In genomic region chr10:72322280-72323058, GRCh38 we compare ENCODE assay signal across 9 cellular contexts. TPM values are rescaled to one million over a fixed set of nuclear protein-coding genes. Genes with fewer than 3 reads are reported as not detected.
DNase-seq lines count a peak whose midpoint lies in the region; ATAC-seq and TF ChIP-seq lines count a peak whose summit lies in the region.
"Had no signal": no experiment of that assay in that cellular context is flagged by ENCODE, and none has a peak within 500 bp of the region (broad histone marks: within the 10 kb centered on the region; RNA-seq: fewer than 3 reads in every experiment).

No MANE protein-coding gene starts in this region.

- POLR2A ChIA-PET in activated B cell treated with CpG ODN at 0.5 μM for 24 hours (lab: Charles Lee): interaction anchor here (0.7 to 35.9 kb wide), 13 partner anchors 9 to 234 kb away, joined by 3 to 1996 read pairs (median 52); partner anchors contain the start of genes ANAPC16, ASCC1, DDIT4 and SPOCK2

- no peak overlapping the region for H3K4me3 ChIP-seq in smooth muscle cell

- no peak for DNase-seq in H9
- no peak for DNase-seq in activated B cell treated with CpG ODN at 0.5 μM for 24 hours
- no peak for DNase-seq in smooth muscle cell (lab: John Stamatoyannopoulos, UW; ENCODE audit: unreplicated experiment)
- DNase-seq in retina: no peak
- DNase-seq in OCI-M1 (lab: John Stamatoyannopoulos, UW): no peak
- DNase-seq in SIG-M5 treated with dmso at 0.1 percent for 504 hours (lab: John Stamatoyannopoulos, UW; ENCODE audit: unreplicated experiment): no peak
- DNase-seq: NCI-H2029 had no signal

- H3K23me2 ChIP-seq in H9 (ENCODE audit: insufficient read length, low read depth, low read length, poor library complexity, severe bottlenecking): peaks cover 3% of the 10 kb centered on the region

- no peak overlapping the region for H2BK5ac ChIP-seq in H9 (ENCODE audit: insufficient read length, low read length)

- H3T11ph ChIP-seq in H9 (ENCODE audit: low read length): no peak overlapping the region

- no peak overlapping the region for H2BK20ac ChIP-seq in H9 (ENCODE audit: low read depth, low read length, poor library complexity, severe bottlenecking)

- no peaks in the 10 kb centered on the region for H3K27me3 Mint-ChIP-seq in H9 (ENCODE audit: low read depth)
- H3K27me3 Mint-ChIP-seq in activated B cell treated with CpG ODN at 0.5 μM for 24 hours: no peaks in the 10 kb centered on the region
- H3K27me3 Mint-ChIP-seq in brain: peaks cover 3% of the 10 kb centered on the region

- H2BK15ac ChIP-seq in H9 (ENCODE audit: low read depth, low read length): no peak overlapping the region

- no peak overlapping the region for H2BK120ac ChIP-seq in H9 (ENCODE audit: low read depth, low read length, poor library complexity, severe bottlenecking)

- H4K8ac ChIP-seq in H9 (replicated peaks; ENCODE audit: insufficient read length, low read depth, low read length): no peak overlapping the region

- peaks cover 35 to 48% of the 10 kb centered on the region in 2 experiments for H3K4me1 Mint-ChIP-seq in H9
- peaks cover 80% of the 10 kb centered on the region for H3K4me1 Mint-ChIP-seq in activated B cell treated with CpG ODN at 0.5 μM for 24 hours
- H3K4me1 Mint-ChIP-seq in brain: peaks cover 82% of the 10 kb centered on the region

- H3K4me3 Mint-ChIP-seq in H9 (no peak overlapping the region; a peak in 1 of 5 replicates), activated B cell treated with CpG ODN at 0.5 μM for 24 hours (peak overlapping the region; percentile 24), brain (peak overlapping the region in 2 of 5 experiments; percentile 67 to 69)

- no peak overlapping the region for H3K14ac ChIP-seq in H9 (ENCODE audit: insufficient read depth, low read length)

- no peaks in the 10 kb centered on the region for H3K9me3 ChIP-seq in H9 (ENCODE audit: control insufficient read depth, low read depth, low read length)
- no peaks in the 10 kb centered on the region for H3K9me3 ChIP-seq in smooth muscle cell (replicated peaks; ENCODE audit: low read depth)

- H3K9ac ChIP-seq in H9 (ENCODE audit: extremely low read depth, insufficient read length, low read length): no peak overlapping the region
- peak overlapping the region; percentile 78 for H3K9ac ChIP-seq in smooth muscle cell (ENCODE audit: low read depth)

- H3K36me3 ChIP-seq in smooth muscle cell (ENCODE audit: low read depth): no peaks in the 10 kb centered on the region

- no peak overlapping the region for H2BK12ac ChIP-seq in H9 (ENCODE audit: insufficient read length, low read depth, low read length)

- no peaks in the 10 kb centered on the region; a peak in 1 of 5 replicates for H3K9me3 Mint-ChIP-seq in H9
- no peaks in the 10 kb centered on the region for H3K9me3 Mint-ChIP-seq in activated B cell treated with CpG ODN at 0.5 μM for 24 hours
- peaks cover 0 to 4% (median 0%) of the 10 kb centered on the region in 5 experiments for H3K9me3 Mint-ChIP-seq in brain

- intact Hi-C loops in activated B cell treated with CpG ODN at 0.5 μM for 24 hours (cut with micrococcal nuclease): no loop called here

- no peaks in the 10 kb centered on the region for H3K79me2 ChIP-seq in H9 (ENCODE audit: insufficient read depth, low read length)
- H3K79me2 ChIP-seq in smooth muscle cell (ENCODE audit: low read depth): no peaks in the 10 kb centered on the region

- H3K18ac ChIP-seq in H9 (ENCODE audit: insufficient read length, low read depth, low read length): peak overlapping the region; percentile 50

- no peaks in the 10 kb centered on the region for H3K79me1 ChIP-seq in H9 (ENCODE audit: insufficient read depth, low read depth, low read length, poor library complexity, severe bottlenecking)

- H3K36me3 Mint-ChIP-seq in H9 (ENCODE audit: insufficient read depth in 1 of 3, low read depth in 3 of 3) (no peaks in the 10 kb centered on the region), activated B cell treated with CpG ODN at 0.5 μM for 24 hours (ENCODE audit: low read depth) (no peaks in the 10 kb centered on the region), brain (no peaks in the 10 kb centered on the region)

- no peak overlapping the region for H3K27ac ChIP-seq in H9 (ENCODE audit: insufficient read length, low read depth, low read length)
- H3K27ac ChIP-seq in smooth muscle cell (ENCODE audit: low read depth): peak overlapping the region; percentile 96

- H3F3A ChIP-seq in smooth muscle cell (ENCODE audit: low read depth): peaks cover 16% of the 10 kb centered on the region

- no peak overlapping the region for H3K23ac ChIP-seq in H9 (ENCODE audit: insufficient read length, low read depth, low read length)

- H3K4ac ChIP-seq in H9 (ENCODE audit: low read depth, low read length): no peak overlapping the region

- WGBS in H9 (ENCODE audit: extremely low coverage, insufficient read length, low lambda C conversion rate): no CpG with 5 or more reads among the region's 16 CpGs
- WGBS in smooth muscle cell (ENCODE audit: low lambda C conversion rate): 49% methylated on average over 16 of the region's 16 CpGs

- TF ChIP-seq CTCF in H9 (conservative IDR thresholded peaks at IDR 0.05): no peak
- no peak for TF ChIP-seq CTCF in activated B cell treated with CpG ODN at 0.5 μM for 24 hours (IDR thresholded peaks at IDR 0.05)
- TF ChIP-seq CTCF in brain (conservative IDR thresholded peaks at IDR 0.05): no peak
- no peak for TF ChIP-seq CTCF in smooth muscle cell (IDR thresholded peaks at IDR 0.05; ENCODE audit: borderline replicate concordance, insufficient read depth, poor library complexity, severe bottlenecking)

- CTCF ChIA-PET in activated B cell treated with CpG ODN at 0.5 μM for 24 hours (lab: Charles Lee): interaction anchor here (1.2 to 4.5 kb wide), 8 partner anchors 8 to 99 kb away, joined by 3 to 33 read pairs (median 6); partner anchors contain the start of gene DDIT4

- no peak overlapping the region for H2AK5ac ChIP-seq in H9 (ENCODE audit: insufficient read length, low read length)

- H3K4me2 ChIP-seq in H9 (ENCODE audit: insufficient read depth, insufficient read length, low read length): no peak overlapping the region
- peak overlapping the region; percentile 28 for H3K4me2 ChIP-seq in smooth muscle cell

- no peak overlapping the region for H4K5ac ChIP-seq in H9 (ENCODE audit: insufficient read length, low read depth, low read length)

- H3K56ac ChIP-seq in H9 (ENCODE audit: insufficient read length, low read depth, low read length): no peak overlapping the region

- no peak overlapping the region for H4K91ac ChIP-seq in H9 (ENCODE audit: insufficient read length, low read depth, low read length)

- ATAC-seq in activated B cell treated with CpG ODN at 0.5 μM for 24 hours (ENCODE audit: low read depth) (no peak), HG02973 (IDR thresholded peaks at IDR 0.05; ENCODE audit: unreplicated experiment) (no peak)

- H3K27ac Mint-ChIP-seq in H9: peak overlapping the region in 1 of 3 experiments; percentile 50; a peak in 2 of 7 replicates
- H3K27ac Mint-ChIP-seq in activated B cell treated with CpG ODN at 0.5 μM for 24 hours: peak overlapping the region; percentile 98
- H3K27ac Mint-ChIP-seq in brain: peak overlapping the region in 4 of 5 experiments; percentile 92 to 100 (median 99)

- H3K4me1 ChIP-seq in H9 (ENCODE audit: insufficient read depth, low read length) (peaks cover 2% of the 10 kb centered on the region; the same call in 1 of the 2 replicates), smooth muscle cell (ENCODE audit: low read depth) (peaks cover 26% of the 10 kb centered on the region)

- H2AFZ ChIP-seq in H9 (ENCODE audit: low read length) (no peak overlapping the region), smooth muscle cell (ENCODE audit: low read depth) (no peak overlapping the region)

- H4K20me1 ChIP-seq in H9 (ENCODE audit: control insufficient read depth, insufficient read depth, insufficient read length) (no peaks in the 10 kb centered on the region), smooth muscle cell (ENCODE audit: low read depth) (no peaks in the 10 kb centered on the region)

- no peaks in the 10 kb centered on the region for H3K27me3 ChIP-seq in H9 (ENCODE audit: insufficient read depth, low read length)
- no peaks in the 10 kb centered on the region for H3K27me3 ChIP-seq in smooth muscle cell (ENCODE audit: low read depth)

RNA-seq across cellular contexts. Expression of gene DNAJB12, which starts 32.2 kb away (rescaled TPM):
- total RNA-seq in H9 (2021): 25.9 and 27.6 TPM in 2 replicates
- total RNA-seq in activated B cell treated with CpG ODN at 0.5 μM for 24 hours: 39.0 and 39.9 TPM in 2 replicates
- 29.3 TPM for polyA plus RNA-seq in brain (ENCODE audit: insufficient read depth, low read depth, low replicate concordance)
- total RNA-seq in smooth muscle cell: 12.5 and 14.3 TPM in 2 replicates
- 24.5 and 26.7 TPM in 2 replicates for polyA plus RNA-seq in smooth muscle cell

RNA-seq across cellular contexts. Expression of gene DDIT4, which starts 48.7 kb away (rescaled TPM):
- total RNA-seq in H9 (2021) (82.9 and 84.0 TPM in 2 replicates), activated B cell treated with CpG ODN at 0.5 μM for 24 hours (175 and 180 TPM in 2 replicates), smooth muscle cell (161 and 198 TPM in 2 replicates)
- polyA plus RNA-seq in brain (ENCODE audit: insufficient read depth, low read depth, low replicate concordance) (121 TPM), smooth muscle cell (248 and 299 TPM in 2 replicates)
